Comparison of ENCODE assay signal across 12 cellular contexts in the genomic region with DNA sequence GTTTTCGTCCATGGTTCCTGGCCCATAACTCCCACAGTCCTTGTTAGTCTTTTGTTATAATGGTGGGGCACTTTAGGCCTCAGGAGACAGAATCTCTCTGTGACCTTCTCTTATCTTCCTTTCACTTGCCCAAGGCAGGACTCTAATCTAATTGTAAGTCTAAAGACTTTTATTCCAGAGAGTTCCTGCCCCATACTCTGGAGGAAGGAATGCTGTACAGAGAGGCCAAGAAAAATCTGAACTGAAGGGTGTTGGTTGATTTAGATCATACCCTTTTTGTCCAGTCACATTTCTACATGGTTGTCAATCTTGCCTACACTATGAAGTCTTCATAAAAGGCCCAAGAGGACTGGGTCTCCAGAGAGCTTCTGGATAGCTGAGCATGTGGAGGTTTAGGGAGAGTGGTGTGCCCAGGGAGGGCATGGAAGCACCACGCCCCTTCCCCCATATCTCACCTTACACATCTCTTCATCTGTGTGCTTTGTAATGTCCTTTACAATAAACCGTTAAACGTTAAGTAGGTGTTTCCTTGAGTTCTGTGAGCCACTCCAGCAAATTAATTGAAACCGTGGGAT.
DNase-seq lines count a peak whose midpoint lies in the region; ATAC-seq and TF ChIP-seq lines count a peak whose summit lies in the region.
"Had no signal": no experiment of that assay in that cellular context is flagged by ENCODE, and none has a peak within 500 bp of the region (broad histone marks: within the 10 kb centered on the region; RNA-seq: fewer than 3 reads in every experiment).

No MANE protein-coding gene starts in this region.

- no peak for TF ChIP-seq CTCF in left lung (IDR thresholded peaks at IDR 0.05)

- H3K27me3 ChIP-seq in left lung (no peaks in the 10 kb centered on the region), subcutaneous abdominal adipose tissue (ENCODE audit: control insufficient read depth in 5 of 5, insufficient read depth in 4 of 5, low read length in 5 of 5) (no peaks in the 10 kb centered on the region)

- H3K27ac Mint-ChIP-seq in activated naive CD4-positive, alpha-beta T cell treated with anti-CD3 and anti-CD28 coated beads, Interleukin-2, amount 50 U/mL, for 24 hours: peak overlapping the region; percentile 81
- H3K27ac Mint-ChIP-seq: GM23338 had no signal

- H3K9me3 ChIP-seq in left lung (no peaks in the 10 kb centered on the region), subcutaneous abdominal adipose tissue (ENCODE audit: control insufficient read depth in 5 of 5, low read length in 5 of 5) (no peaks in the 10 kb centered on the region)

- H3K36me3 ChIP-seq in left lung (no peaks in the 10 kb centered on the region), subcutaneous abdominal adipose tissue (ENCODE audit: control insufficient read depth in 5 of 5, insufficient read depth in 5 of 5, low read length in 5 of 5) (no peaks in the 10 kb centered on the region)

- H3K4me3 ChIP-seq in left lung (no peak overlapping the region), subcutaneous abdominal adipose tissue (ENCODE audit: low read depth in 1 of 5, low read length in 5 of 5) (no peak overlapping the region)
- H3K4me3 ChIP-seq: GM23338 had no signal

- no peaks in the 10 kb centered on the region for H3K27me3 Mint-ChIP-seq in activated naive CD4-positive, alpha-beta T cell treated with anti-CD3 and anti-CD28 coated beads, Interleukin-2, amount 50 U/mL, for 24 hours

- in situ Hi-C loops in KBM-7 (cut with MboI; ENCODE audit: low pct_unique_long_range_greater_than_20kb, low sequenced_read_pairs): no loop called here

- ATAC-seq in left lung: no peak
- ATAC-seq: GM23338 had no signal

- intact Hi-C loops in left lung (cut with DNase I): no loop called here

- H3K9me3 Mint-ChIP-seq in activated naive CD4-positive, alpha-beta T cell treated with anti-CD3 and anti-CD28 coated beads, Interleukin-2, amount 50 U/mL, for 24 hours: no peaks in the 10 kb centered on the region
- H3K9me3 Mint-ChIP-seq: GM23338 had no signal

- peaks cover 8% of the 10 kb centered on the region for H3K36me3 Mint-ChIP-seq in activated naive CD4-positive, alpha-beta T cell treated with anti-CD3 and anti-CD28 coated beads, Interleukin-2, amount 50 U/mL, for 24 hours

- H3K9ac ChIP-seq in subcutaneous abdominal adipose tissue (ENCODE audit: low read length in 5 of 5): no peak overlapping the region

- peak overlapping the region; percentile 61 for H3K4me3 Mint-ChIP-seq in activated naive CD4-positive, alpha-beta T cell treated with anti-CD3 and anti-CD28 coated beads, Interleukin-2, amount 50 U/mL, for 24 hours
- H3K4me3 Mint-ChIP-seq: GM23338 had no signal

- peaks cover 84% of the 10 kb centered on the region for H3K4me1 Mint-ChIP-seq in activated naive CD4-positive, alpha-beta T cell treated with anti-CD3 and anti-CD28 coated beads, Interleukin-2, amount 50 U/mL, for 24 hours

- DNase-seq in activated naive CD4-positive, alpha-beta T cell treated with Interleukin-2 at 50 U/mL for 16 hours: no peak
- peak; percentile 48 for DNase-seq in OCI-M1 (lab: John Stamatoyannopoulos, UW)
- no peak for DNase-seq in left lung
- no peak for DNase-seq in NCI-H524 treated with DMSO at 0.1 percent for 48 hours (lab: John Stamatoyannopoulos, UW)
- no peak for DNase-seq in germinal center (ENCODE audit: low spot score)
- no peak for DNase-seq in KBM-7
- DNase-seq: GDM1, NCI-H1105, NCI-H526 treated with DMSO at 0.1 percent for 48 hours had no signal

- H3K4me1 ChIP-seq in left lung (peaks cover 26 to 74% of the 10 kb centered on the region in 2 donors), subcutaneous abdominal adipose tissue (ENCODE audit: control insufficient read depth in 5 of 5, insufficient read depth in 5 of 5, low read length in 5 of 5) (peaks cover 6 to 42% (median 36%) of the 10 kb centered on the region in 5 donors)

- H3K27ac ChIP-seq in left lung (peak overlapping the region; percentile 10 to 59), subcutaneous abdominal adipose tissue (ENCODE audit: low read depth, low read length) (peak overlapping the region; percentile 32)
